1 cellular context compared by ENCODE assay signal in genomic region chr6:41426888-41427641, GRCh38.
TF ChIP-seq lines count a peak whose summit lies in the region.

No MANE protein-coding gene starts in this region.

TF ChIP-seq in HepG2, 621 proteins besides CTCF, POLR2A, EP300 and RAD21 (continued from another document):
- no peak for TF ChIP-seq ZNF792 (CRISPR knock-in tag; IDR thresholded peaks at IDR 0.05)
- no peak for TF ChIP-seq MED8 (CRISPR knock-in tag; IDR thresholded peaks at IDR 0.05; ENCODE audit: insufficient replicate concordance)
- no peak for TF ChIP-seq ZNF124 (CRISPR knock-in tag; IDR thresholded peaks at IDR 0.05)
- TF ChIP-seq HOXA5 (CRISPR knock-in tag; IDR thresholded peaks at IDR 0.05) = no peak
- TF ChIP-seq NFRKB (IDR thresholded peaks at IDR 0.05) = no peak
- TF ChIP-seq ZNF879 (CRISPR knock-in tag; IDR thresholded peaks at IDR 0.05) = no peak
- no peak for TF ChIP-seq ZFP41 (CRISPR knock-in tag; IDR thresholded peaks at IDR 0.05; ENCODE audit: borderline replicate concordance)
- no peak for TF ChIP-seq ZNF503 (CRISPR knock-in tag; IDR thresholded peaks at IDR 0.05)
- no peak for TF ChIP-seq HNF4G (IDR thresholded peaks at IDR 0.05; ENCODE audit: borderline replicate concordance, low read depth, low read length)
- no peak for TF ChIP-seq HNF4G (CRISPR knock-in tag; IDR thresholded peaks at IDR 0.05; ENCODE audit: borderline replicate concordance, low read depth)
- no peak for TF ChIP-seq CHCHD3 (CRISPR knock-in tag; IDR thresholded peaks at IDR 0.05)
- TF ChIP-seq ZNF12 (CRISPR knock-in tag; IDR thresholded peaks at IDR 0.05) = no peak
- no peak for TF ChIP-seq YY1 (IDR thresholded peaks at IDR 0.05; ENCODE audit: insufficient read depth, insufficient replicate concordance, low read depth, low read length)
- TF ChIP-seq PHF5A (CRISPR knock-in tag; IDR thresholded peaks at IDR 0.05; ENCODE audit: low read depth, unreplicated experiment) = no peak
- TF ChIP-seq ZSCAN20 (CRISPR knock-in tag; IDR thresholded peaks at IDR 0.05; ENCODE audit: borderline replicate concordance) = no peak
- TF ChIP-seq, protein P1, sequence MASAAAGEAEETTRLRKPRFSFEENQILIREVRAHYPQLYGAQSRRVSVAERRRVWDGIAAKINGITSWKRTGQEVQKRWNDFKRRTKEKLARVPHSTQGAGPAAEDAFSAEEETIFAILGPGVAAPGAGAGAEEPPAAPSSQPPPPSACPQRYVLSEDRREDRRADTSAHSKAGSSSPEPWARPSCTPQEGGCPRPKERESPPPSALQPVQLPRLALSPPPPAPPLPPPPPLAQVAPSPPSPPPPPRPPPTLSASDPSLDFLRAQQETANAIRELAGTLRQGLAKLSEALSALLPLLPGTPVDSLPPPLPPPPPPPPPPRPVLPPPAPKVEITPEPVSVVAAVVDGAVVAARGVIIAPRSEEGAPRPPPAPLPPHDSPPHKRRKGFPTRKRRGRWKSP (CRISPR knock-in tag; IDR thresholded peaks at IDR 0.05) = 0 out of 2 replicates have a peak, but pooled peaks have one; percentile 26
- no peak for TF ChIP-seq TBL1XR1 (IDR thresholded peaks at IDR 0.05; ENCODE audit: borderline replicate concordance, low read length, partially characterized antibody)
- TF ChIP-seq POLR2AphosphoS5 (IDR thresholded peaks at IDR 0.05; ENCODE audit: low read depth, low read length) = no peak
- no peak for TF ChIP-seq NR3C1 (CRISPR knock-in tag; IDR thresholded peaks at IDR 0.05)
- no peak for TF ChIP-seq RXRB (CRISPR knock-in tag; IDR thresholded peaks at IDR 0.05; ENCODE audit: borderline replicate concordance)
- no peak for TF ChIP-seq BHLHE40 (IDR thresholded peaks at IDR 0.05; ENCODE audit: low read length)
- TF ChIP-seq ETV5 (CRISPR knock-in tag; IDR thresholded peaks at IDR 0.05; ENCODE audit: borderline replicate concordance) = peak; percentile 58
